Comparison of ENCODE assay signal across 1 cellular context in the genomic region with DNA sequence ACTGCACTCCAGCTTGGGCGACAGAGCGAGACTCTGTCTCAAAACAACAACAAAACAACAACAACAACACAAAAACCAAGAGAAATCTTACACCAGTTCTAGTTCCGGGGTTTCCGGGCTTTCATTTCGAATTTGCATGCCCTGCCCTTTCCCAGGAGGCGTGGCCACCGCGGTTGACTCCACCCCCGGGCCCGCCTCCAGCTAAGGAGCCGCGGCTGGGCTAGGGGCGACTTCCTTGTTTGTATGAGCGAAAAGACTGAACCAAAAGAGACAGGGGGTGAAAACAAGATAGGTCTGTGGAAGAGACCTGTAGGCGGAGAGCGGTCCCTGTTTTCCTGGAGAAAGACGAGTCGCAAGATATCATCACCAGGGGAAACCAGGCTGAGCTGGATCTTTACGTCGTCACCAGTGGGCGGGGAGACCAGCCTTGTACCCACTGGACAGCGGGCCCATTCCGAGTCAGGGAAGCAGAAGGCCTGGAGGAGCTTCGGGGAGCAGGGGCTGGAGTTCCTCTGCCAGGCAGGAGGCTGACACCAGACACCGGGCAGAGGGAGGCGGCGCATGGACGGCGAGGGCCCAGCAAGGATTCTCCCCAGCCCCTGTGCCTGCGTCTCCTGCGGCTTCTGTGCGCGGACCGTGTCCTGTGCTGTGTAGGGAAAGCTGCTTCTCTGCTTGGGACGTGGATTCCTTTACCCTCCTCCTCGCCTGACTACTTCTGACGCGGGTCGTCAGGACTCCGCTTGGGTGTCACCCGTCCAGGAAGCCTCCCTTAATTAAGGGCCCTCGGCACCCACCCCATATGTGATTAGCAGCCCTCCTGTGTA.
TF ChIP-seq lines count a peak whose summit lies in the region.

No MANE protein-coding gene starts in this region.

TF ChIP-seq in HepG2, 621 proteins besides CTCF, POLR2A, EP300 and RAD21 (continued from another document and continues in another):
- TF ChIP-seq, protein P1, sequence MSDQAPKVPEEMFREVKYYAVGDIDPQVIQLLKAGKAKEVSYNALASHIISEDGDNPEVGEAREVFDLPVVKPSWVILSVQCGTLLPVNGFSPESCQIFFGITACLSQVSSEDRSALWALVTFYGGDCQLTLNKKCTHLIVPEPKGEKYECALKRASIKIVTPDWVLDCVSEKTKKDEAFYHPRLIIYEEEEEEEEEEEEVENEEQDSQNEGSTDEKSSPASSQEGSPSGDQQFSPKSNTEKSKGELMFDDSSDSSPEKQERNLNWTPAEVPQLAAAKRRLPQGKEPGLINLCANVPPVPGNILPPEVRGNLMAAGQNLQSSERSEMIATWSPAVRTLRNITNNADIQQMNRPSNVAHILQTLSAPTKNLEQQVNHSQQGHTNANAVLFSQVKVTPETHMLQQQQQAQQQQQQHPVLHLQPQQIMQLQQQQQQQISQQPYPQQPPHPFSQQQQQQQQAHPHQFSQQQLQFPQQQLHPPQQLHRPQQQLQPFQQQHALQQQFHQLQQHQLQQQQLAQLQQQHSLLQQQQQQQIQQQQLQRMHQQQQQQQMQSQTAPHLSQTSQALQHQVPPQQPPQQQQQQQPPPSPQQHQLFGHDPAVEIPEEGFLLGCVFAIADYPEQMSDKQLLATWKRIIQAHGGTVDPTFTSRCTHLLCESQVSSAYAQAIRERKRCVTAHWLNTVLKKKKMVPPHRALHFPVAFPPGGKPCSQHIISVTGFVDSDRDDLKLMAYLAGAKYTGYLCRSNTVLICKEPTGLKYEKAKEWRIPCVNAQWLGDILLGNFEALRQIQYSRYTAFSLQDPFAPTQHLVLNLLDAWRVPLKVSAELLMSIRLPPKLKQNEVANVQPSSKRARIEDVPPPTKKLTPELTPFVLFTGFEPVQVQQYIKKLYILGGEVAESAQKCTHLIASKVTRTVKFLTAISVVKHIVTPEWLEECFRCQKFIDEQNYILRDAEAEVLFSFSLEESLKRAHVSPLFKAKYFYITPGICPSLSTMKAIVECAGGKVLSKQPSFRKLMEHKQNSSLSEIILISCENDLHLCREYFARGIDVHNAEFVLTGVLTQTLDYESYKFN (CRISPR knock-in tag; conservative IDR thresholded peaks at IDR 0.05) = peak; percentile 34; the same call in 1 of the 2 replicates
- TF ChIP-seq, protein P2, sequence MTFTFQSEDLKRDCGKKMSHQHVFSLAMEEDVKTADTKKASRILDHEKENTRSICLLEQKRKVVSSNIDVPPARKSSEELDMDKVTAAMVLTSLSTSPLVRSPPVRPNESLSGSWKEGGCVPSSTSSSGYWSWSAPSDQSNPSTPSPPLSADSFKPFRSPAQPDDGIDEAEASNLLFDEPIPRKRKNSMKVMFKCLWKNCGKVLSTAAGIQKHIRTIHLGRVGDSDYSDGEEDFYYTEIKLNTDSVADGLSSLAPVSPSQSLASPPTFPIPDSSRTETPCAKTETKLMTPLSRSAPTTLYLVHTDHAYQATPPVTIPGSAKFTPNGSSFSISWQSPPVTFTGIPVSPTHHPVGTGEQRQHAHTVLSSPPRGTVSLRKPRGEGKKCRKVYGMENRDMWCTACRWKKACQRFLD (CRISPR knock-in tag; IDR thresholded peaks at IDR 0.05; ENCODE audit: borderline replicate concordance) = no peak
- TF ChIP-seq, protein P3, sequence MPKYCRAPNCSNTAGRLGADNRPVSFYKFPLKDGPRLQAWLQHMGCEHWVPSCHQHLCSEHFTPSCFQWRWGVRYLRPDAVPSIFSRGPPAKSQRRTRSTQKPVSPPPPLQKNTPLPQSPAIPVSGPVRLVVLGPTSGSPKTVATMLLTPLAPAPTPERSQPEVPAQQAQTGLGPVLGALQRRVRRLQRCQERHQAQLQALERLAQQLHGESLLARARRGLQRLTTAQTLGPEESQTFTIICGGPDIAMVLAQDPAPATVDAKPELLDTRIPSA (CRISPR knock-in tag; IDR thresholded peaks at IDR 0.05; ENCODE audit: borderline replicate concordance) = peak; percentile 90; the same call in 1 of the 2 replicates
- TF ChIP-seq RXRB (CRISPR knock-in tag; IDR thresholded peaks at IDR 0.05; ENCODE audit: borderline replicate concordance) (peak; percentile 20; the same call in 1 of the 2 replicates), KDM5A (IDR thresholded peaks at IDR 0.05; ENCODE audit: borderline replicate concordance, low read length) (peak; percentile 28; the same call in 1 of the 2 replicates), PHF21A (CRISPR knock-in tag; IDR thresholded peaks at IDR 0.05) (no peak), CAMTA2 (CRISPR knock-in tag; IDR thresholded peaks at IDR 0.05; ENCODE audit: borderline replicate concordance) (no peak), ZNF713 (CRISPR knock-in tag; IDR thresholded peaks at IDR 0.05) (0 out of 2 replicates have a peak, but pooled peaks have one; percentile 21), PCBP2 (optimal IDR thresholded peaks at IDR 0.05; ENCODE audit: low read depth, low read length, poor library complexity, severe bottlenecking) (no peak), ZNF788 (CRISPR knock-in tag; IDR thresholded peaks at IDR 0.05; ENCODE audit: borderline replicate concordance) (peak; percentile 66; the same call in 1 of the 2 replicates), NCOA2 (CRISPR knock-in tag; IDR thresholded peaks at IDR 0.05) (no peak), CBX5 (CRISPR knock-in tag; IDR thresholded peaks at IDR 0.05; ENCODE audit: borderline replicate concordance) (peak; percentile 33; the same call in 1 of the 2 replicates), ZNF556 (CRISPR knock-in tag; IDR thresholded peaks at IDR 0.05; ENCODE audit: borderline replicate concordance) (peak; percentile 53; the same call in 1 of the 2 replicates), FIP1L1 (IDR thresholded peaks at IDR 0.05; ENCODE audit: borderline replicate concordance, insufficient read depth, low read depth, low read length) (no peak), TP53 (CRISPR knock-in tag; conservative IDR thresholded peaks at IDR 0.05) (no peak), SMARCE1 (IDR thresholded peaks at IDR 0.05; ENCODE audit: borderline replicate concordance) (no peak), ZFP82 (CRISPR knock-in tag; IDR thresholded peaks at IDR 0.05; ENCODE audit: borderline replicate concordance) (no peak), CHCHD3 (CRISPR knock-in tag; IDR thresholded peaks at IDR 0.05) (no peak), MEF2D (CRISPR knock-in tag; IDR thresholded peaks at IDR 0.05) (peak; percentile 51), RBM22 (optimal IDR thresholded peaks at IDR 0.05; ENCODE audit: low read length) (no peak), SOX5 (CRISPR knock-in tag; IDR thresholded peaks at IDR 0.05; ENCODE audit: borderline replicate concordance) (peak; percentile 20; the same call in 1 of the 2 replicates), PHB2 (IDR thresholded peaks at IDR 0.05; ENCODE audit: partially characterized antibody) (no peak), YEATS2 (CRISPR knock-in tag; IDR thresholded peaks at IDR 0.05; ENCODE audit: borderline replicate concordance) (peak; percentile 23; the same call in 1 of the 2 replicates), MIER2 (CRISPR knock-in tag; IDR thresholded peaks at IDR 0.05) (no peak), KDM1A (CRISPR knock-in tag; IDR thresholded peaks at IDR 0.05) (no peak), SAFB2 (CRISPR knock-in tag; IDR thresholded peaks at IDR 0.05; ENCODE audit: borderline replicate concordance, low read depth) (peak; percentile 77), PCBP1 (IDR thresholded peaks at IDR 0.05; ENCODE audit: borderline replicate concordance, low read depth, low read length) (no peak), NR0B2 (CRISPR knock-in tag; IDR thresholded peaks at IDR 0.05) (no peak; the same call in 1 of the 2 replicates), ISX (CRISPR knock-in tag; conservative IDR thresholded peaks at IDR 0.05) (no peak), ZMYM2 (CRISPR knock-in tag; IDR thresholded peaks at IDR 0.05) (no peak), ZNF605 (CRISPR knock-in tag; IDR thresholded peaks at IDR 0.05) (no peak), ZNF354B (CRISPR knock-in tag; IDR thresholded peaks at IDR 0.05) (0 out of 2 replicates have a peak, but pooled peaks have one; percentile 3), ZNF790 (CRISPR knock-in tag; IDR thresholded peaks at IDR 0.05; ENCODE audit: borderline replicate concordance) (no peak), CC2D1A (CRISPR knock-in tag; IDR thresholded peaks at IDR 0.05) (no peak), ZFP41 (CRISPR knock-in tag; IDR thresholded peaks at IDR 0.05; ENCODE audit: borderline replicate concordance) (no peak), TARDBP (CRISPR knock-in tag; IDR thresholded peaks at IDR 0.05) (0 out of 2 replicates have a peak, but pooled peaks have one; percentile 45), ZNF660 (CRISPR knock-in tag; IDR thresholded peaks at IDR 0.05; ENCODE audit: borderline replicate concordance, low read depth) (no peak; the same call in 1 of the 2 replicates), YY1 (IDR thresholded peaks at IDR 0.05; ENCODE audit: insufficient read depth, insufficient replicate concordance, low read depth, low read length) (peak; percentile 31), IKZF4 (CRISPR knock-in tag; IDR thresholded peaks at IDR 0.05; ENCODE audit: borderline replicate concordance, low read depth, not compliant biosample characterization) (no peak), KLF15 (CRISPR knock-in tag; IDR thresholded peaks at IDR 0.05; ENCODE audit: borderline replicate concordance) (no peak), HNRNPL (IDR thresholded peaks at IDR 0.05; ENCODE audit: low read depth, low read length) (no peak), ZNF20 (CRISPR knock-in tag; IDR thresholded peaks at IDR 0.05) (no peak), ZNF672 (CRISPR knock-in tag; IDR thresholded peaks at IDR 0.05) (no peak; the same call in 1 of the 2 replicates), ZNF564 (CRISPR knock-in tag; IDR thresholded peaks at IDR 0.05) (peak; percentile 36), LCORL (IDR thresholded peaks at IDR 0.05) (no peak), LCORL (CRISPR knock-in tag; IDR thresholded peaks at IDR 0.05) (no peak), SNAPC5 (CRISPR knock-in tag; IDR thresholded peaks at IDR 0.05; ENCODE audit: borderline replicate concordance) (no peak), SP140L (CRISPR knock-in tag; IDR thresholded peaks at IDR 0.05; ENCODE audit: borderline replicate concordance) (no peak), ZNF251 (CRISPR knock-in tag; IDR thresholded peaks at IDR 0.05) (no peak; the same call in 1 of the 2 replicates), PRDM4 (CRISPR knock-in tag; IDR thresholded peaks at IDR 0.05; ENCODE audit: borderline replicate concordance) (no peak), ZNF446 (CRISPR knock-in tag; IDR thresholded peaks at IDR 0.05) (0 out of 2 replicates have a peak, but pooled peaks have one; percentile 62)
- TF ChIP-seq, protein P4, sequence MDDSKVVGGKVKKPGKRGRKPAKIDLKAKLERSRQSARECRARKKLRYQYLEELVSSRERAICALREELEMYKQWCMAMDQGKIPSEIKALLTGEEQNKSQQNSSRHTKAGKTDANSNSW (CRISPR knock-in tag; IDR thresholded peaks at IDR 0.05; ENCODE audit: borderline replicate concordance) = no peak
- TF ChIP-seq, protein P5, sequence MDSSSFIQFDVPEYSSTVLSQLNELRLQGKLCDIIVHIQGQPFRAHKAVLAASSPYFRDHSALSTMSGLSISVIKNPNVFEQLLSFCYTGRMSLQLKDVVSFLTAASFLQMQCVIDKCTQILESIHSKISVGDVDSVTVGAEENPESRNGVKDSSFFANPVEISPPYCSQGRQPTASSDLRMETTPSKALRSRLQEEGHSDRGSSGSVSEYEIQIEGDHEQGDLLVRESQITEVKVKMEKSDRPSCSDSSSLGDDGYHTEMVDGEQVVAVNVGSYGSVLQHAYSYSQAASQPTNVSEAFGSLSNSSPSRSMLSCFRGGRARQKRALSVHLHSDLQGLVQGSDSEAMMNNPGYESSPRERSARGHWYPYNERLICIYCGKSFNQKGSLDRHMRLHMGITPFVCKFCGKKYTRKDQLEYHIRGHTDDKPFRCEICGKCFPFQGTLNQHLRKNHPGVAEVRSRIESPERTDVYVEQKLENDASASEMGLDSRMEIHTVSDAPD (CRISPR knock-in tag; IDR thresholded peaks at IDR 0.05) = no peak
- TF ChIP-seq, protein P6, sequence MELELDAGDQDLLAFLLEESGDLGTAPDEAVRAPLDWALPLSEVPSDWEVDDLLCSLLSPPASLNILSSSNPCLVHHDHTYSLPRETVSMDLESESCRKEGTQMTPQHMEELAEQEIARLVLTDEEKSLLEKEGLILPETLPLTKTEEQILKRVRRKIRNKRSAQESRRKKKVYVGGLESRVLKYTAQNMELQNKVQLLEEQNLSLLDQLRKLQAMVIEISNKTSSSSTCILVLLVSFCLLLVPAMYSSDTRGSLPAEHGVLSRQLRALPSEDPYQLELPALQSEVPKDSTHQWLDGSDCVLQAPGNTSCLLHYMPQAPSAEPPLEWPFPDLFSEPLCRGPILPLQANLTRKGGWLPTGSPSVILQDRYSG (CRISPR knock-in tag; IDR thresholded peaks at IDR 0.05) = no peak
- TF ChIP-seq, protein P7, sequence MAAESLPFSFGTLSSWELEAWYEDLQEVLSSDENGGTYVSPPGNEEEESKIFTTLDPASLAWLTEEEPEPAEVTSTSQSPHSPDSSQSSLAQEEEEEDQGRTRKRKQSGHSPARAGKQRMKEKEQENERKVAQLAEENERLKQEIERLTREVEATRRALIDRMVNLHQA (CRISPR knock-in tag; IDR thresholded peaks at IDR 0.05) = no peak
- TF ChIP-seq, protein P8, sequence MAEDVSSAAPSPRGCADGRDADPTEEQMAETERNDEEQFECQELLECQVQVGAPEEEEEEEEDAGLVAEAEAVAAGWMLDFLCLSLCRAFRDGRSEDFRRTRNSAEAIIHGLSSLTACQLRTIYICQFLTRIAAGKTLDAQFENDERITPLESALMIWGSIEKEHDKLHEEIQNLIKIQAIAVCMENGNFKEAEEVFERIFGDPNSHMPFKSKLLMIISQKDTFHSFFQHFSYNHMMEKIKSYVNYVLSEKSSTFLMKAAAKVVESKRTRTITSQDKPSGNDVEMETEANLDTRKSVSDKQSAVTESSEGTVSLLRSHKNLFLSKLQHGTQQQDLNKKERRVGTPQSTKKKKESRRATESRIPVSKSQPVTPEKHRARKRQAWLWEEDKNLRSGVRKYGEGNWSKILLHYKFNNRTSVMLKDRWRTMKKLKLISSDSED (CRISPR knock-in tag; IDR thresholded peaks at IDR 0.05) = no peak
